9 cellular contexts compared by ENCODE assay signal in genomic region chr5:91151947-91152346, GRCh38.
DNase-seq lines count a peak whose midpoint lies in the region; ATAC-seq and TF ChIP-seq lines count a peak whose summit lies in the region.
"Had no signal": no experiment of that assay in that cellular context is flagged by ENCODE, and none has a peak within 500 bp of the region (broad histone marks: within the 10 kb centered on the region; RNA-seq: fewer than 3 reads in every experiment).

No MANE protein-coding gene starts in this region.

- intact Hi-C loops in heart left ventricle (cut with DNase I), result loop anchor here in 1 of 10 donors (5.0 kb wide), 1 partner anchor 40 kb away; no protein-coding TSS in a partner anchor
- intact Hi-C loops in stomach (cut with DNase I; ENCODE audit: low total_unique reads), result no loop called here

- DNase-seq in HFF-Myc (ENCODE audit: extremely low read depth, low read depth), result peak; percentile 52
- peak; percentile 96 for DNase-seq in adipocyte (ENCODE audit: low read depth)
- peak in 4 of 5 donors; percentile 37 to 77 (median 56) for DNase-seq in heart left ventricle
- peak; percentile 52 for DNase-seq in stomach
- no peak for DNase-seq in T-helper 17 cell
- no peak for DNase-seq in DMS153 (lab: John Stamatoyannopoulos, UW)
- no peak for DNase-seq in Kasumi-1 (lab: John Stamatoyannopoulos, UW)
- DNase-seq: stimulated activated naive CD4-positive, alpha-beta T cell had no signal

- no peak overlapping the region for H3K9ac ChIP-seq in adipocyte (ENCODE audit: low read length)

- H3K4me3 ChIP-seq in HFF-Myc (replicated peaks; ENCODE audit: low read depth, low read length) (no peak overlapping the region), adipocyte (ENCODE audit: low read length) (no peak overlapping the region), heart left ventricle (no peak overlapping the region), stomach (no peak overlapping the region)

- no peak for TF ChIP-seq EP300 in stomach (IDR thresholded peaks at IDR 0.05)

- no peak overlapping the region for H3K27ac Mint-ChIP-seq in T-helper 17 cell

- H3K4me3 Mint-ChIP-seq in T-helper 17 cell, result no peak overlapping the region

- peaks cover 2% of the 10 kb centered on the region for H3K36me3 Mint-ChIP-seq in T-helper 17 cell (ENCODE audit: low read depth)

- H3K27me3 ChIP-seq in adipocyte (replicated peaks; ENCODE audit: control insufficient read depth, insufficient read depth, low read length) (no peaks in the 10 kb centered on the region), heart left ventricle (no peaks in the 10 kb centered on the region), stomach (no peaks in the 10 kb centered on the region)

- H3K36me3 ChIP-seq in adipocyte (ENCODE audit: control insufficient read depth, insufficient read depth, low read length, severe bottlenecking), result no peaks in the 10 kb centered on the region
- H3K36me3 ChIP-seq in heart left ventricle, result no peaks in the 10 kb centered on the region
- H3K36me3 ChIP-seq in stomach, result no peaks in the 10 kb centered on the region

- H3K4me1 ChIP-seq in adipocyte (ENCODE audit: control insufficient read depth, insufficient read depth, low read length), result peaks cover 18% of the 10 kb centered on the region
- peaks cover 0 to 20% (median 3%) of the 10 kb centered on the region in 12 donors for H3K4me1 ChIP-seq in heart left ventricle
- peaks cover 0 to 20% (median 7%) of the 10 kb centered on the region in 4 donors for H3K4me1 ChIP-seq in stomach

- ATAC-seq in heart left ventricle (peak; percentile 92 to 99 (median 94)), HG03378 (IDR thresholded peaks at IDR 0.05; ENCODE audit: unreplicated experiment) (no peak), T-helper 17 cell (no peak)

- H3K4me1 Mint-ChIP-seq in T-helper 17 cell, result peaks cover 2% of the 10 kb centered on the region

- TF ChIP-seq CTCF in HFF-Myc (IDR thresholded peaks at IDR 0.05; ENCODE audit: low read depth, low read length, missing control alignments) (no peak), heart left ventricle (IDR thresholded peaks at IDR 0.05) (no peak), stomach (IDR thresholded peaks at IDR 0.05) (no peak)

- TF ChIP-seq POLR2A in heart left ventricle (IDR thresholded peaks at IDR 0.05), result no peak
- TF ChIP-seq POLR2A in stomach (IDR thresholded peaks at IDR 0.05), result no peak

- WGBS in heart left ventricle, 4 donors, result 30 to 41% (median 33%) methylated on average over 2 of the region's 2 CpGs
- 55 to 63% (median 60%) methylated on average over 2 of the region's 2 CpGs for WGBS in stomach, 5 donors

- H3K27ac ChIP-seq in heart left ventricle, result no peak overlapping the region
- H3K27ac ChIP-seq in stomach, result no peak overlapping the region

- peaks cover 14% of the 10 kb centered on the region for H3K27me3 Mint-ChIP-seq in T-helper 17 cell

- no peaks in the 10 kb centered on the region for H3K9me3 ChIP-seq in adipocyte (ENCODE audit: control insufficient read depth, low read length)
- H3K9me3 ChIP-seq in heart left ventricle, result no peaks in the 10 kb centered on the region
- H3K9me3 ChIP-seq in stomach, result no peaks in the 10 kb centered on the region
- H3K9me3 ChIP-seq in T-helper 17 cell (ENCODE audit: control insufficient read depth, low read length, poor library complexity, severe bottlenecking), result no peaks in the 10 kb centered on the region

Comparison
In these comparisons a context has a peak if more than half of its experiments do, and no peak if none do; other contexts are left out.
1. DNase-seq: peak in HFF-Myc (single experiment), adipocyte (single experiment), heart left ventricle (4 of 5) and stomach (single experiment); none in T-helper 17 cell (0 of 3), DMS153 (single experiment) and Kasumi-1 (0 of 2).
2. ATAC-seq: peak in heart left ventricle (4 of 4); none in HG03378 (single experiment) and T-helper 17 cell (single experiment).